Comparison of ENCODE assay signal across 10 cellular contexts in the genomic region with DNA sequence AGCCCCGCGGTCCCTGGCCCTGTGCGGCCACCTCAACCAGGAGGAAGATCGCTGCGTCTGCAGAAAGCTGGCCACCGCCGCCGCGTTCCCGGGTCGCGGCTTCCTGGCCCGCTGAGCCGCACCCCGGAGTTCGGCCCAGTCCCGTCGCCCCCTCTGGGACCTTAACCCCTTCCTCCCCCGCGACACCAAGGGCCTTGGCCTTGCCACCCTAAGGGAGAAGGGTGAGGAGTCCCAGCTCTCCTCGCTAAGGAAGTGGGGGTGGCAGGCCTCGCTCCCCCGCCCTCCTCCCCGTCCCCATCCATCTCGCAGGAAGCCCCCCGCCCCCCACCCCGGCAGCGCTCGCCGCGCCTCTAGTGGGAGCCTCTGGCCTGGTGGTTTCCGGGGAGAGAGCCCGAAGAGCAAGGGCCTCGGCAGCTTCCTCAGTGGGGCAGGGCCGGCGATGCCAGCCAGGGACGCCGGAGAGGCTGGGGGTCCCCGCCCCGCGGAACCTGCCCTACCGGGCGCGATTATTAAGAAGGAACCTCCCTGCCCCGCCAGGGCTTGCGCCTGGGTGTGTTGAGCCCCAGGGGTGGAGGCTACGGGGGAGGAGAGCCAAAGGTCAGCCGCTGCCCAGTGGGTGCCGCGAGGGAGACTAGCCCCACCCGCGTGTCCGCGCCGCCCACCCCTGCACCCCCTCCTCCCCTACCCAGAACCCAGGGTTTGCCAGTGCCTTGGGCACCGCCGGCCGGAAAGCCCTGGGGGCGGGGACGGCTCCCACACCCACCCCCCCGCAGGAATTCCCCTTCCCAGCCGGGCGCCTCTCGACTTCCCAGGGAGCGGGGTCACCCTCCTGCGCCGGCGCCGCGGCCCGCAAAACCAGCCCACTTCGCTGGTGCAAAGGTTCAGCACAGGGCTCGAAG. TPM values are rescaled to one million over a fixed set of nuclear protein-coding genes. Genes with fewer than 3 reads are reported as not detected.
DNase-seq lines count a peak whose midpoint lies in the region; ATAC-seq, FAIRE-seq and TF ChIP-seq lines count a peak whose summit lies in the region.
"Had no signal": no experiment of that assay in that cellular context is flagged by ENCODE, and none has a peak within 500 bp of the region (broad histone marks: within the 10 kb centered on the region; RNA-seq: fewer than 3 reads in every experiment).

No MANE protein-coding gene starts in this region.

- peak overlapping the region; percentile 10 for H3K4me3 Mint-ChIP-seq in T-helper 2 cell treated with Interferon-gamma antibody and Interleukin-4, amounts not matched to agents 5 μg/mL and 100 μg/mL, for 36 hours
- no peak overlapping the region for H3K4me3 Mint-ChIP-seq in stimulated activated memory B cell treated with anti-CD40 and anti-IgM and Interleukin-4, amounts not matched to agents 10 μg/mL and 1 μg/mL and 100 μg/mL, for 72 hours

- peak; percentile 45 for ATAC-seq in HepG2
- no peak for ATAC-seq in stimulated activated memory B cell treated with anti-CD40 and anti-IgM and Interleukin-4, amounts not matched to agents 10 μg/mL and 1 μg/mL and 100 μg/mL, for 72 hours

- no peak for DNase-seq in T-helper 2 cell treated with Interferon-gamma antibody and Interleukin-4, amounts not matched to agents 5 μg/mL and 100 μg/mL, for 36 hours (ENCODE audit: low spot score)
- DNase-seq in T-helper 2 cell, result no peak
- peak; percentile 51 for DNase-seq in choroid plexus epithelial cell (ENCODE audit: low read depth)
- DNase-seq in HepG2 (ENCODE audit: low spot score), result peak; percentile 85
- DNase-seq in thyroid gland, result peak; percentile 52 to 60
- no peak for DNase-seq in globus pallidus (ENCODE audit: low spot score)
- DNase-seq in NCI-H128 (lab: John Stamatoyannopoulos, UW; ENCODE audit: unreplicated experiment), result no peak
- DNase-seq: stimulated activated CD4-positive, alpha-beta T cell treated with anti-CD3 and anti-CD28 coated beads, Interleukin-2, amount 100 ng/mL, for 24 hours had no signal

- H3K4me3 ChIP-seq in choroid plexus epithelial cell (ENCODE audit: low read depth, low read length) (peak overlapping the region; percentile 35), HepG2 (replicated peaks in 1 of 3; ENCODE audit: insufficient read depth in 1 of 3, low read depth in 2 of 3, low read length in 3 of 3) (peak overlapping the region; percentile 62 to 79 (median 73)), thyroid gland (replicated peaks in 1 of 3) (peak overlapping the region in 1 of 3 donors; percentile 27)

- peak; percentile 92 for FAIRE-seq in HepG2 (lab: Jason Lieb, UNC)

- peaks cover 85% of the 10 kb centered on the region for H3K4me1 ChIP-seq in HepG2 (ENCODE audit: insufficient read depth, low read length)
- peaks cover 59 to 71% of the 10 kb centered on the region in 2 donors for H3K4me1 ChIP-seq in thyroid gland

- peak; percentile 44 for TF ChIP-seq RAD21 in HepG2 (CRISPR knock-in tag; IDR thresholded peaks at IDR 0.05)

- POLR2A ChIA-PET in HepG2 (lab: Yijun Ruan, JAX), result interaction anchor here (0.8 to 11.1 kb wide), 8 partner anchors 13 to 157 kb away, joined by 3 to 274 read pairs (median 5); a partner anchor contains a TSS

- TF ChIP-seq EP300 in HepG2 (IDR thresholded peaks at IDR 0.05; ENCODE audit: low read depth in 2 of 2, low read length in 2 of 2) (peak in 1 of 2 experiments; percentile 62; a peak in 1 of 4 replicates), HepG2 (CRISPR knock-in tag; IDR thresholded peaks at IDR 0.05; ENCODE audit: borderline replicate concordance) (no peak; the same call in 1 of the 2 replicates)

- H3K27ac ChIP-seq in HepG2 (ENCODE audit: extremely low read length, insufficient read depth, low read length) (peak overlapping the region; percentile 82), thyroid gland (peak overlapping the region; percentile 65 to 87 (median 66))
- H3K27ac ChIP-seq: epithelial cell of prostate had no signal

- H3K79me2 ChIP-seq in HepG2 (ENCODE audit: insufficient read depth, low read length), result peaks cover 28% of the 10 kb centered on the region

- H3K9me3 ChIP-seq in HepG2 (ENCODE audit: low read length), result no peaks in the 10 kb centered on the region
- no peaks in the 10 kb centered on the region for H3K9me3 ChIP-seq in thyroid gland

- TF ChIP-seq CTCF in choroid plexus epithelial cell (conservative IDR thresholded peaks at IDR 0.05; ENCODE audit: low read depth, low read length) (peak; percentile 4), HepG2 (CRISPR knock-in tag; IDR thresholded peaks at IDR 0.05) (peak; percentile 21), thyroid gland (IDR thresholded peaks at IDR 0.05) (no peak)

- H3K27me3 Mint-ChIP-seq in T-helper 2 cell treated with Interferon-gamma antibody and Interleukin-4, amounts not matched to agents 5 μg/mL and 100 μg/mL, for 36 hours (ENCODE audit: low read depth), result no peaks in the 10 kb centered on the region
- H3K27me3 Mint-ChIP-seq in stimulated activated memory B cell treated with anti-CD40 and anti-IgM and Interleukin-4, amounts not matched to agents 10 μg/mL and 1 μg/mL and 100 μg/mL, for 72 hours, result no peaks in the 10 kb centered on the region

- no peak overlapping the region for H2AFZ ChIP-seq in HepG2 (ENCODE audit: low read length)

- H3K36me3 ChIP-seq in HepG2 (replicated peaks in 1 of 2; ENCODE audit: control insufficient read depth in 1 of 2, insufficient read depth in 2 of 2, low read length in 2 of 2) (peaks cover 10 to 12% of the 10 kb centered on the region in 2 experiments), thyroid gland (peaks cover 18 to 20% of the 10 kb centered on the region in 2 donors)

- peaks cover 33% of the 10 kb centered on the region; the same call in 1 of the 2 replicates for H4K20me1 ChIP-seq in HepG2 (ENCODE audit: insufficient read depth, low read length)

- BruUV-seq in HepG2 (replicated peaks; lab: Mats Ljungman, UMichigan), result no TSS peak

- CTCF ChIA-PET in HepG2 (lab: Yijun Ruan, JAX; ENCODE audit: low intra/inter-chr PET ratio, low total read pairs), result interaction anchor here (1.1 kb wide), 1 partner anchor 43 kb away, joined by 3 read pairs; no protein-coding TSS in a partner anchor

- H3K36me3 Mint-ChIP-seq in T-helper 2 cell treated with Interferon-gamma antibody and Interleukin-4, amounts not matched to agents 5 μg/mL and 100 μg/mL, for 36 hours (ENCODE audit: low read depth), result peaks cover 21% of the 10 kb centered on the region
- peaks cover 25% of the 10 kb centered on the region for H3K36me3 Mint-ChIP-seq in stimulated activated memory B cell treated with anti-CD40 and anti-IgM and Interleukin-4, amounts not matched to agents 10 μg/mL and 1 μg/mL and 100 μg/mL, for 72 hours

- H3K27ac Mint-ChIP-seq in T-helper 2 cell treated with Interferon-gamma antibody and Interleukin-4, amounts not matched to agents 5 μg/mL and 100 μg/mL, for 36 hours, result no peak overlapping the region
- no peak overlapping the region for H3K27ac Mint-ChIP-seq in stimulated activated memory B cell treated with anti-CD40 and anti-IgM and Interleukin-4, amounts not matched to agents 10 μg/mL and 1 μg/mL and 100 μg/mL, for 72 hours

- H3K9ac ChIP-seq in HepG2 (ENCODE audit: insufficient read depth, low read depth, low read length), result peak overlapping the region; percentile 83

- peak overlapping the region; percentile 88 for H3K4me2 ChIP-seq in HepG2 (ENCODE audit: low read depth, low read length)

- WGBS in HepG2 (ENCODE audit: low lambda C conversion rate), result 1% methylated on average over 10 of the region's 73 CpGs
- 31 to 40% methylated on average over 6 to 7 of the region's 73 CpGs for WGBS in thyroid gland, 2 donors

- TF ChIP-seq POLR2A in HepG2 (IDR thresholded peaks at IDR 0.05; ENCODE audit: insufficient read depth in 1 of 2, low read depth in 2 of 2, low read length in 2 of 2) (0 out of 4 replicates have a peak, but pooled peaks of 1 of the 2 experiments have one; percentile 59), thyroid gland (IDR thresholded peaks at IDR 0.05) (no peak)

- peaks cover 21% of the 10 kb centered on the region for H3K4me1 Mint-ChIP-seq in T-helper 2 cell treated with Interferon-gamma antibody and Interleukin-4, amounts not matched to agents 5 μg/mL and 100 μg/mL, for 36 hours (ENCODE audit: low read depth)
- peaks cover 35% of the 10 kb centered on the region for H3K4me1 Mint-ChIP-seq in stimulated activated memory B cell treated with anti-CD40 and anti-IgM and Interleukin-4, amounts not matched to agents 10 μg/mL and 1 μg/mL and 100 μg/mL, for 72 hours

- intact Hi-C loops in HepG2 (cut with micrococcal nuclease; ENCODE audit: unreplicated experiment), result loop anchor here (1.0 to 10.0 kb wide), 3 partner anchors 21 to 88 kb away; no protein-coding TSS in a partner anchor
- intact Hi-C loops in thyroid gland (cut with DNase I), result no loop called here

- in situ Hi-C loops in HepG2 (cut with HindIII; ENCODE audit: extremely low pct_ligation_motif_present, low pct_unique_long_range_greater_than_20kb), result no loop called here

- H3K27me3 ChIP-seq in HepG2 (ENCODE audit: control insufficient read depth in 1 of 2, insufficient read depth in 2 of 2, low read length in 2 of 2), result no peaks in the 10 kb centered on the region; a peak in 1 of 5 replicates
- H3K27me3 ChIP-seq in thyroid gland, result no peaks in the 10 kb centered on the region

- no peaks in the 10 kb centered on the region for H3K9me3 Mint-ChIP-seq in T-helper 2 cell treated with Interferon-gamma antibody and Interleukin-4, amounts not matched to agents 5 μg/mL and 100 μg/mL, for 36 hours
- no peaks in the 10 kb centered on the region for H3K9me3 Mint-ChIP-seq in stimulated activated memory B cell treated with anti-CD40 and anti-IgM and Interleukin-4, amounts not matched to agents 10 μg/mL and 1 μg/mL and 100 μg/mL, for 72 hours

RNA-seq across cellular contexts. Expression of a gene that starts 6.8 kb away (rescaled TPM):
- total RNA-seq in HepG2 (2016; rRNA removed; fragmentation: Illumina TruSeq; extraction: Trizol), result 17.1 and 25.8 TPM in 2 replicates
- total RNA-seq in HepG2 (2016; cell fraction: cytosol; rRNA removed; fragmentation: Illumina TruSeq; extraction: Trizol; ENCODE audit: low read depth), result 4.7 and 4.8 TPM in 2 replicates
- 17.7 and 25.2 TPM in 2 replicates for total RNA-seq in HepG2 (2016; cell fraction: insoluble cytoplasmic fraction; rRNA removed; fragmentation: Illumina TruSeq; extraction: Trizol)
- 13.9 and 15.1 TPM in 2 replicates for total RNA-seq in HepG2 (2016; cell fraction: membrane; rRNA removed; fragmentation: Illumina TruSeq; extraction: Trizol)
- total RNA-seq in HepG2 (2016; cell fraction: nucleus; rRNA removed; fragmentation: Illumina TruSeq; extraction: Trizol), result 18.5 and 22.8 TPM in 2 replicates
- 50.8 and 61.1 TPM in 2 replicates for polyA plus RNA-seq in HepG2 (2011; rRNA removed)
- 31.1 and 45.6 TPM in 2 replicates for polyA plus RNA-seq in HepG2 (2011; cell fraction: cytosol; rRNA removed)
- polyA plus RNA-seq in HepG2 (2011; cell fraction: nucleus; rRNA removed), result 117 and 122 TPM in 2 replicates
- polyA plus RNA-seq in HepG2 (2012), result 27.9 and 32.4 TPM in 2 replicates
- polyA plus RNA-seq in HepG2 (2016; cell fraction: cytosol; fragmentation: Illumina TruSeq; extraction: Trizol; ENCODE audit: low read depth), result 3.7 and 4.2 TPM in 2 replicates
- polyA plus RNA-seq in HepG2 (2016; cell fraction: insoluble cytoplasmic fraction; fragmentation: Illumina TruSeq; extraction: Trizol; ENCODE audit: low read depth), result 29.4 and 33.0 TPM in 2 replicates
- polyA plus RNA-seq in HepG2 (2016; cell fraction: membrane; fragmentation: Illumina TruSeq; extraction: Trizol; ENCODE audit: low read depth), result 11.7 and 12.5 TPM in 2 replicates
- polyA plus RNA-seq in HepG2 (2016; cell fraction: nucleus; fragmentation: Illumina TruSeq; extraction: Trizol; ENCODE audit: insufficient read depth, low read depth), result 60.4 and 60.8 TPM in 2 replicates
- 17.1 and 51.0 TPM in 2 replicates for polyA minus RNA-seq in HepG2 (2011; rRNA and poly(A)+ RNA removed; ENCODE audit: low replicate concordance)
- 33.1 and 38.6 TPM in 2 replicates for polyA minus RNA-seq in HepG2 (2011; cell fraction: cytosol; rRNA and poly(A)+ RNA removed)
- polyA minus RNA-seq in HepG2 (2011; cell fraction: nucleus; rRNA and poly(A)+ RNA removed), result 17.8 and 25.2 TPM in 2 replicates
- 10 to 100 TPM in 3 of 4 donors, 1 to 10 TPM in 1; 5.6 to 17.2 (median 13.5) TPM for total RNA-seq in thyroid gland

RNA-seq across cellular contexts. Expression of a gene that starts 35.6 kb away (rescaled TPM):
- total RNA-seq in HepG2 (2016; rRNA removed; fragmentation: Illumina TruSeq; extraction: Trizol) (12.0 and 12.6 TPM in 2 replicates), thyroid gland (1 to 10 TPM; 1.7 to 3.5 (median 2.7) TPM)
- 1.3 and 2.4 TPM in 2 replicates for total RNA-seq in HepG2 (2016; cell fraction: cytosol; rRNA removed; fragmentation: Illumina TruSeq; extraction: Trizol; ENCODE audit: low read depth)
- total RNA-seq in HepG2 (2016; cell fraction: insoluble cytoplasmic fraction; rRNA removed; fragmentation: Illumina TruSeq; extraction: Trizol), result 12.8 and 13.5 TPM in 2 replicates
- total RNA-seq in HepG2 (2016; cell fraction: membrane; rRNA removed; fragmentation: Illumina TruSeq; extraction: Trizol), result 4.8 and 5.6 TPM in 2 replicates
- 5.7 and 8.6 TPM in 2 replicates for total RNA-seq in HepG2 (2016; cell fraction: nucleus; rRNA removed; fragmentation: Illumina TruSeq; extraction: Trizol)
- polyA plus RNA-seq in HepG2 (2011; rRNA removed), result 0.34 and 0.76 TPM in 2 replicates
- 0.72 and 0.99 TPM in 2 replicates for polyA plus RNA-seq in HepG2 (2011; cell fraction: cytosol; rRNA removed)
- polyA plus RNA-seq in HepG2 (2011; cell fraction: nucleus; rRNA removed), result 3.4 and 5.0 TPM in 2 replicates
- 7.4 and 7.7 TPM in 2 replicates for polyA plus RNA-seq in HepG2 (2012)
- 0.54 and 0.80 TPM in 2 replicates for polyA plus RNA-seq in HepG2 (2016; cell fraction: cytosol; fragmentation: Illumina TruSeq; extraction: Trizol; ENCODE audit: low read depth)
- 10.9 and 11.0 TPM in 2 replicates for polyA plus RNA-seq in HepG2 (2016; cell fraction: insoluble cytoplasmic fraction; fragmentation: Illumina TruSeq; extraction: Trizol; ENCODE audit: low read depth)
- 1.4 TPM in 2 replicates for polyA plus RNA-seq in HepG2 (2016; cell fraction: membrane; fragmentation: Illumina TruSeq; extraction: Trizol; ENCODE audit: low read depth)
- polyA plus RNA-seq in HepG2 (2016; cell fraction: nucleus; fragmentation: Illumina TruSeq; extraction: Trizol; ENCODE audit: insufficient read depth, low read depth), result 15.7 and 18.7 TPM in 2 replicates
- 1.2 and 1.6 TPM in 2 replicates for polyA minus RNA-seq in HepG2 (2011; rRNA and poly(A)+ RNA removed; ENCODE audit: low replicate concordance)
- 1.8 and 1.9 TPM in 2 replicates for polyA minus RNA-seq in HepG2 (2011; cell fraction: cytosol; rRNA and poly(A)+ RNA removed)
- polyA minus RNA-seq in HepG2 (2011; cell fraction: nucleus; rRNA and poly(A)+ RNA removed), result 0.77 and 0.87 TPM in 2 replicates

RNA-seq across cellular contexts. Expression of a gene that starts 54.5 kb away (rescaled TPM):
- total RNA-seq in HepG2 (2016; rRNA removed; fragmentation: Illumina TruSeq; extraction: Trizol) (13.0 and 14.5 TPM in 2 replicates), thyroid gland (1 to 10 TPM in 3 of 4 donors, under 1 TPM in 1; 0.54 to 1.7 (median 1.1) TPM)
- 6.8 and 7.5 TPM in 2 replicates for total RNA-seq in HepG2 (2016; cell fraction: cytosol; rRNA removed; fragmentation: Illumina TruSeq; extraction: Trizol; ENCODE audit: low read depth)
- total RNA-seq in HepG2 (2016; cell fraction: insoluble cytoplasmic fraction; rRNA removed; fragmentation: Illumina TruSeq; extraction: Trizol), result 11.8 and 15.7 TPM in 2 replicates
- total RNA-seq in HepG2 (2016; cell fraction: membrane; rRNA removed; fragmentation: Illumina TruSeq; extraction: Trizol), result 9.1 and 10.9 TPM in 2 replicates
- total RNA-seq in HepG2 (2016; cell fraction: nucleus; rRNA removed; fragmentation: Illumina TruSeq; extraction: Trizol), result 11.8 and 14.3 TPM in 2 replicates
- polyA plus RNA-seq in HepG2 (2011; rRNA removed), result 31.1 and 40.2 TPM in 2 replicates
- 25.9 and 34.2 TPM in 2 replicates for polyA plus RNA-seq in HepG2 (2011; cell fraction: cytosol; rRNA removed)
- 90.7 and 95.7 TPM in 2 replicates for polyA plus RNA-seq in HepG2 (2011; cell fraction: nucleus; rRNA removed)
- polyA plus RNA-seq in HepG2 (2012), result 41.2 and 46.2 TPM in 2 replicates
- 4.2 and 5.6 TPM in 2 replicates for polyA plus RNA-seq in HepG2 (2016; cell fraction: cytosol; fragmentation: Illumina TruSeq; extraction: Trizol; ENCODE audit: low read depth)
- polyA plus RNA-seq in HepG2 (2016; cell fraction: insoluble cytoplasmic fraction; fragmentation: Illumina TruSeq; extraction: Trizol; ENCODE audit: low read depth), result 9.1 and 12.0 TPM in 2 replicates
- 3.9 and 6.0 TPM in 2 replicates for polyA plus RNA-seq in HepG2 (2016; cell fraction: membrane; fragmentation: Illumina TruSeq; extraction: Trizol; ENCODE audit: low read depth)
- 18.6 and 21.1 TPM in 2 replicates for polyA plus RNA-seq in HepG2 (2016; cell fraction: nucleus; fragmentation: Illumina TruSeq; extraction: Trizol; ENCODE audit: insufficient read depth, low read depth)
- 42.9 and 69.2 TPM in 2 replicates for polyA minus RNA-seq in HepG2 (2011; rRNA and poly(A)+ RNA removed; ENCODE audit: low replicate concordance)
- 31.2 and 31.6 TPM in 2 replicates for polyA minus RNA-seq in HepG2 (2011; cell fraction: cytosol; rRNA and poly(A)+ RNA removed)
- 17.8 and 22.4 TPM in 2 replicates for polyA minus RNA-seq in HepG2 (2011; cell fraction: nucleus; rRNA and poly(A)+ RNA removed)

Comparison
In these comparisons a context has a peak if more than half of its experiments do, and no peak if none do; other contexts are left out.
1. DNase-seq: peak in choroid plexus epithelial cell (single experiment), HepG2 (single experiment) and thyroid gland (2 of 2); none in T-helper 2 cell treated with Interferon-gamma antibody and Interleukin-4, amounts not matched to agents 5 μg/mL and 100 μg/mL, for 36 hours (single experiment), T-helper 2 cell (0 of 5), globus pallidus (single experiment) and NCI-H128 (single experiment).
2. CTCF ChIP-seq: peak in choroid plexus epithelial cell (single experiment) and HepG2 (single experiment); none in thyroid gland (0 of 6).